In the genomic region with DNA sequence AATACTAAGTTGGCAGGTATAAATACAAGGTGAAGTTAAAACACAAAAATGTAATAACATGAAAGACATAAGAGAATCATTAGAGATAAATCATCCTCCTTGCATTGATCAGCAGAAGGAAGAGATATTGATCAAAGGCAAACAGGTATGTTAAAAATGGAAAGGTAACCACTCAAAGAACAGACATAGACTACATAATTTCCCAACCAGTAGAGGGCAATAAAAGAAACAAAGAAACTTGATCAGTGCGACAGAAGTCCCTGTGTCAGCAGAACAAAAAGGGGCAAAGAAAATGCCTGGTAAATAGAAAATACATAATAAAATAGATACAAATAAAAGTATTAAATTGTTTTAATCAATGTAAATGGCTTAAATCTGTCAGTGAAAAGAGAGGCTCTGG, we compare ENCODE assay signal across 8 cellular contexts. TPM values are rescaled to one million over a fixed set of nuclear protein-coding genes. Genes with fewer than 3 reads are reported as not detected.
DNase-seq lines count a peak whose midpoint lies in the region; ATAC-seq and TF ChIP-seq lines count a peak whose summit lies in the region.

No MANE protein-coding gene starts in this region.

- no peaks in the 10 kb centered on the region for H3K36me3 ChIP-seq in MM.1S (replicated peaks; ENCODE audit: insufficient read depth, low read length)
- H3K36me3 ChIP-seq in liver (ENCODE audit: control insufficient read depth in 4 of 4, insufficient read depth in 3 of 4, low read depth in 1 of 4, low read length in 3 of 4) = peaks cover 0 to 7% (median 2%) of the 10 kb centered on the region in 4 donors
- H3K36me3 ChIP-seq in tibial nerve = peaks cover 0 to 10% (median 0%) of the 10 kb centered on the region in 3 donors
- no peaks in the 10 kb centered on the region for H3K36me3 ChIP-seq in ovary

- no peak overlapping the region for H3K9ac ChIP-seq in MM.1S (ENCODE audit: low read length)
- no peak overlapping the region for H3K9ac ChIP-seq in liver (ENCODE audit: low read depth in 1 of 2, low read length in 2 of 2)

- WGBS in liver = 37% methylated on average over 1 of the region's 1 CpG
- WGBS in tibial nerve, 2 donors = 49 to 73% methylated on average over 1 of the region's 1 CpG
- 69 to 81% (median 78%) methylated on average over 1 of the region's 1 CpG for WGBS in ovary, 3 donors

- no peaks in the 10 kb centered on the region for H3F3A ChIP-seq in MM.1S (ENCODE audit: insufficient read depth, low read length)

- H3K9me2 ChIP-seq in MM.1S (replicated peaks; ENCODE audit: insufficient read depth, low read length) = no peaks in the 10 kb centered on the region

- intact Hi-C loops in ovary (cut with DNase I) = loop anchor here in 1 of 4 donors (5.0 kb wide), 1 partner anchor 154 kb away; no protein-coding TSS in a partner anchor

- H3K27ac ChIP-seq in MM.1S (ENCODE audit: low read length) = no peak overlapping the region
- H3K27ac ChIP-seq in VCaP = no peak overlapping the region
- no peak overlapping the region for H3K27ac ChIP-seq in liver (ENCODE audit: low read depth in 1 of 2, low read length in 2 of 2)
- H3K27ac ChIP-seq in tibial nerve = peak overlapping the region in 2 of 4 donors; percentile 3 to 74
- no peak overlapping the region for H3K27ac ChIP-seq in ovary

- H3K9me3 ChIP-seq in MM.1S (replicated peaks; ENCODE audit: insufficient read depth, low read length) (no peaks in the 10 kb centered on the region), liver (ENCODE audit: control insufficient read depth in 4 of 4, low read length in 3 of 4) (no peaks in the 10 kb centered on the region), tibial nerve (no peaks in the 10 kb centered on the region), ovary (no peaks in the 10 kb centered on the region)

- DNase-seq in DMS153 (lab: John Stamatoyannopoulos, UW) (peak; percentile 13), MM.1S (no peak), tibial nerve (ENCODE audit: low spot score in 2 of 2) (no peak), ovary (no peak)
- DNase-seq in stimulated activated naive CD4-positive, alpha-beta T cell treated with Interleukin-2 at 50 U/mL for 16 hours (lab: John Stamatoyannopoulos, UW) = no peak

- H3K27me3 ChIP-seq in MM.1S (replicated peaks; ENCODE audit: insufficient read depth, low read length) (no peaks in the 10 kb centered on the region), liver (ENCODE audit: control insufficient read depth in 4 of 4, insufficient read depth in 4 of 4, low read length in 3 of 4) (no peaks in the 10 kb centered on the region), tibial nerve (no peaks in the 10 kb centered on the region), ovary (no peaks in the 10 kb centered on the region)

- no peak overlapping the region for H2AFZ ChIP-seq in MM.1S (ENCODE audit: low read length)

- no peak overlapping the region for H3K4me2 ChIP-seq in MM.1S (ENCODE audit: low read depth, low read length)

- no peaks in the 10 kb centered on the region for H3K4me1 ChIP-seq in MM.1S (ENCODE audit: low read length)
- no peaks in the 10 kb centered on the region for H3K4me1 ChIP-seq in liver (ENCODE audit: control insufficient read depth in 4 of 4, insufficient read depth in 4 of 4, low read length in 3 of 4)
- peaks cover 0 to 14% (median 3%) of the 10 kb centered on the region in 4 donors for H3K4me1 ChIP-seq in tibial nerve
- no peaks in the 10 kb centered on the region for H3K4me1 ChIP-seq in ovary (ENCODE audit: insufficient read depth)

- no peak for TF ChIP-seq EP300 in tibial nerve (IDR thresholded peaks at IDR 0.05)
- TF ChIP-seq EP300 in ovary (IDR thresholded peaks at IDR 0.05) = no peak

- no peak for TF ChIP-seq POLR2A in tibial nerve (IDR thresholded peaks at IDR 0.05)
- no peak for TF ChIP-seq POLR2A in ovary (IDR thresholded peaks at IDR 0.05)

- no peak for ATAC-seq in HG03097 (IDR thresholded peaks at IDR 0.05; ENCODE audit: low FRiP score, unreplicated experiment)

- H3K79me2 ChIP-seq in MM.1S (ENCODE audit: low read length) = no peaks in the 10 kb centered on the region

- H4K20me1 ChIP-seq in MM.1S (ENCODE audit: insufficient read depth, low read length) = no peaks in the 10 kb centered on the region

- TF ChIP-seq CTCF in MM.1S (IDR thresholded peaks at IDR 0.05; ENCODE audit: low read length) (peak; percentile 26), VCaP (conservative IDR thresholded peaks at IDR 0.05) (peak; percentile 74), liver (IDR thresholded peaks at IDR 0.05; ENCODE audit: low read depth, low read length, missing input control) (peak; percentile 32), tibial nerve (IDR thresholded peaks at IDR 0.05) (peak in 2 of 5 experiments; percentile 29 to 34), ovary (IDR thresholded peaks at IDR 0.05) (no peak)

- TF ChIP-seq RAD21 in liver (IDR thresholded peaks at IDR 0.05) = peak; percentile 70 to 79

- no peak overlapping the region for H3K4me3 ChIP-seq in MM.1S (ENCODE audit: low read length)
- no peak overlapping the region for H3K4me3 ChIP-seq in liver (ENCODE audit: low read depth in 1 of 3, low read length in 3 of 3)
- no peak overlapping the region for H3K4me3 ChIP-seq in tibial nerve
- H3K4me3 ChIP-seq in ovary = no peak overlapping the region

TF ChIP-seq in liver, 16 proteins besides CTCF, POLR2A, EP300 and RAD21:
- TF ChIP-seq NR2F2 (IDR thresholded peaks at IDR 0.05) = no peak
- TF ChIP-seq, protein P1, sequence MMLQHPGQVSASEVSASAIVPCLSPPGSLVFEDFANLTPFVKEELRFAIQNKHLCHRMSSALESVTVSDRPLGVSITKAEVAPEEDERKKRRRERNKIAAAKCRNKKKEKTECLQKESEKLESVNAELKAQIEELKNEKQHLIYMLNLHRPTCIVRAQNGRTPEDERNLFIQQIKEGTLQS (IDR thresholded peaks at IDR 0.05) = no peak
- TF ChIP-seq HNF4A (conservative IDR thresholded peaks at IDR 0.05) = no peak
- no peak for TF ChIP-seq FOXA1 (IDR thresholded peaks at IDR 0.05)
- TF ChIP-seq YY1 (IDR thresholded peaks at IDR 0.05) = no peak
- no peak for TF ChIP-seq GABPA (IDR thresholded peaks at IDR 0.05 in 1 of 2, conservative IDR thresholded peaks at IDR 0.05 in 1 of 2)
- no peak for TF ChIP-seq FOXA2 (IDR thresholded peaks at IDR 0.05)
- no peak for TF ChIP-seq SP1 (IDR thresholded peaks at IDR 0.05)
- TF ChIP-seq, protein P2, sequence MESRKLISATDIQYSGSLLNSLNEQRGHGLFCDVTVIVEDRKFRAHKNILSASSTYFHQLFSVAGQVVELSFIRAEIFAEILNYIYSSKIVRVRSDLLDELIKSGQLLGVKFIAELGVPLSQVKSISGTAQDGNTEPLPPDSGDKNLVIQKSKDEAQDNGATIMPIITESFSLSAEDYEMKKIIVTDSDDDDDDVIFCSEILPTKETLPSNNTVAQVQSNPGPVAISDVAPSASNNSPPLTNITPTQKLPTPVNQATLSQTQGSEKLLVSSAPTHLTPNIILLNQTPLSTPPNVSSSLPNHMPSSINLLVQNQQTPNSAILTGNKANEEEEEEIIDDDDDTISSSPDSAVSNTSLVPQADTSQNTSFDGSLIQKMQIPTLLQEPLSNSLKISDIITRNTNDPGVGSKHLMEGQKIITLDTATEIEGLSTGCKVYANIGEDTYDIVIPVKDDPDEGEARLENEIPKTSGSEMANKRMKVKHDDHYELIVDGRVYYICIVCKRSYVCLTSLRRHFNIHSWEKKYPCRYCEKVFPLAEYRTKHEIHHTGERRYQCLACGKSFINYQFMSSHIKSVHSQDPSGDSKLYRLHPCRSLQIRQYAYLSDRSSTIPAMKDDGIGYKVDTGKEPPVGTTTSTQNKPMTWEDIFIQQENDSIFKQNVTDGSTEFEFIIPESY (IDR thresholded peaks at IDR 0.05) = no peak
- no peak for TF ChIP-seq HNF4G (IDR thresholded peaks at IDR 0.05)
- TF ChIP-seq, protein P3, sequence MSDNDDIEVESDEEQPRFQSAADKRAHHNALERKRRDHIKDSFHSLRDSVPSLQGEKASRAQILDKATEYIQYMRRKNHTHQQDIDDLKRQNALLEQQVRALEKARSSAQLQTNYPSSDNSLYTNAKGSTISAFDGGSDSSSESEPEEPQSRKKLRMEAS (IDR thresholded peaks at IDR 0.05) = no peak
- TF ChIP-seq EGR1 (IDR thresholded peaks at IDR 0.05; ENCODE audit: low read depth in 2 of 2) = no peak
- no peak for TF ChIP-seq TAF1 (conservative IDR thresholded peaks at IDR 0.05)
- no peak for TF ChIP-seq RXRA (IDR thresholded peaks at IDR 0.05)
- no peak for TF ChIP-seq REST (IDR thresholded peaks at IDR 0.05)
- no peak for TF ChIP-seq JUND (IDR thresholded peaks at IDR 0.05)

RNA-seq across cellular contexts. Expression of gene FAM228A, which starts 53.6 kb away (rescaled TPM):
- total RNA-seq in liver = under 1 TPM; 0.05 to 0.17 TPM
- polyA plus RNA-seq in liver = under 1 TPM; 0.19 to 0.32 TPM
- total RNA-seq in tibial nerve = 1 to 10 TPM in 3 of 4 donors, under 1 TPM in 1; 0.90 to 5.0 (median 3.3) TPM
- total RNA-seq in ovary = 1 to 10 TPM; 1.1 to 2.5 (median 1.8) TPM
- 1 to 10 TPM; 1.3 to 2.0 TPM for polyA plus RNA-seq in ovary

Comparison
In these comparisons a context has a peak if more than half of its experiments do, and no peak if none do; other contexts are left out.
1. CTCF ChIP-seq: peak in MM.1S (single experiment), VCaP (single experiment) and liver (single experiment); none in ovary (0 of 3).